In the genomic region with DNA sequence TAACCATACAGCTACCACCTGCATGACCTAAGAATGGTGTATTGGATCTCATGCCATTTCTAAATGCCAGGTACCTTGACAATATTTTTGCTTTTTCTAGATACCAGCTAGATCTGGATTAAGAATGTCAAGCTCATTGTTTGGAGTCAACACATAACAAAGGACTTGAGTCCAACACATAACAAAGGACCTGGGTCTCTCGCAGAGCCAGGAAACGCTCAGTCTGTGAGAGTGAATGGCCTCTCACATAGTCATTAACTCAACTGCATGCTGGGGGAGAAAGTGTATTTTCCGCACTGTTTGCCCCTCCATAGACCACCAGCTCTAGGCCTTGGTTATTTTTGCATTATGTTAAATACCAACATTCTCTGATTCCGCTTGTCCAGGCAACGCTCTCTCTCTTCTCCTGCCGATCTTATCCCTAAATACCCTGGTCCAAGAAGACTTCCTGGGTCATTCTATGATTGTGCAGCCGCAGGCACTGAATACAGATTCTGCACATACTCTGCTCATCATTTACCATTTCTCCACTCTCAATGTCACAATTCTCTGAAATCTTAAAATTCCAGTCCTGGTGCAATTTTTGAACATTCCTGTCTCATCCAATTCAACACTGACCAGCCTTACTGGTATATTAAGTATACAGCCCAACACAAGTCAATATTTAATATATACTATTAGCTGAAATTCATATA, we compare ENCODE assay signal across 17 cellular contexts. TPM values are rescaled to one million over a fixed set of nuclear protein-coding genes. Genes with fewer than 3 reads are reported as not detected.
DNase-seq lines count a peak whose midpoint lies in the region; ATAC-seq, FAIRE-seq and TF ChIP-seq lines count a peak whose summit lies in the region.
"Had no signal": no experiment of that assay in that cellular context is flagged by ENCODE, and none has a peak within 500 bp of the region (broad histone marks: within the 10 kb centered on the region; RNA-seq: fewer than 3 reads in every experiment).

No MANE protein-coding gene starts in this region.

- H2BK12ac ChIP-seq in trophoblast cell (ENCODE audit: low read length): no peak overlapping the region

- H3K4me3 Mint-ChIP-seq in Caco-2 (ENCODE audit: unreplicated experiment): no peak overlapping the region

- H3K4me1 ChIP-seq in left ventricle myocardium inferior (no peaks in the 10 kb centered on the region), trophoblast cell (ENCODE audit: control insufficient read depth in 1 of 2, insufficient read depth in 2 of 2, low read length in 2 of 2) (no peaks in the 10 kb centered on the region), Caco-2 (peaks cover 5% of the 10 kb centered on the region; the same call in 1 of the 2 replicates)

- POLR2A ChIA-PET in Caco-2 (lab: Charles Lee): no interaction called here

- no peaks in the 10 kb centered on the region for H3K27me3 Mint-ChIP-seq in Caco-2 (ENCODE audit: insufficient read depth, unreplicated experiment)

- no peak overlapping the region for H3K27ac Mint-ChIP-seq in Caco-2 (ENCODE audit: unreplicated experiment)

- FAIRE-seq in GM12891 (lab: Jason Lieb, UNC): no peak

- H3K14ac ChIP-seq in trophoblast cell (ENCODE audit: low read length): no peak overlapping the region

- H3K9me3 ChIP-seq in left ventricle myocardium inferior (replicated peaks) (peaks cover 6% of the 10 kb centered on the region), trophoblast cell (ENCODE audit: insufficient read depth, low read depth, low read length) (no peaks in the 10 kb centered on the region), Caco-2 (peaks cover 20% of the 10 kb centered on the region; the same call in 1 of the 2 replicates)

- H4K12ac ChIP-seq in trophoblast cell (ENCODE audit: low read depth, low read length): no peak overlapping the region

- BruUV-seq in Caco-2 (replicated peaks; lab: Mats Ljungman, UMichigan): no TSS peak

- H3K36me3 ChIP-seq in left ventricle myocardium inferior (peaks cover 22% of the 10 kb centered on the region), trophoblast cell (ENCODE audit: control insufficient read depth in 1 of 2, insufficient read depth in 2 of 2, low read length in 2 of 2) (no peaks in the 10 kb centered on the region), Caco-2 (ENCODE audit: control insufficient read depth, insufficient read depth, low read length) (no peaks in the 10 kb centered on the region)
- H3K36me3 ChIP-seq: BLaER1 treated with 17β-estradiol and CSF1 and Interleukin-3, amounts not matched to agents 10 nM and 100 nM had no signal

- DNase-seq in left ventricle myocardium inferior: no peak
- DNase-seq in Right ventricle myocardium inferior (ENCODE audit: missing footprints): no peak
- peak; percentile 79 for DNase-seq in iPS DF 4.7 (ENCODE audit: extremely low read depth, low spot score)
- peak; percentile 77 to 93 for DNase-seq in trophoblast cell
- DNase-seq in GM12891 (ENCODE audit: insufficient read length, low spot score): no peak
- DNase-seq in SW 1271 (lab: John Stamatoyannopoulos, UW): no peak
- no peak for DNase-seq in Caco-2
- DNase-seq in DMS 273 (lab: John Stamatoyannopoulos, UW; ENCODE audit: unreplicated experiment): no peak
- DNase-seq: 8988T, Karpas-422, MM.1S, NCI-H1105, NCI-H1694 treated with DMSO at 0.1 percent for 48 hours, NCI-H446, NCI-H748 treated with DMSO at 0.1 percent for 48 hours, Right ventricle myocardium superior had no signal

- intact Hi-C loops in left ventricle myocardium inferior (cut with micrococcal nuclease): no loop called here
- intact Hi-C loops in Right ventricle myocardium inferior (cut with DNase I): no loop called here
- intact Hi-C loops in Caco-2 (cut with micrococcal nuclease; ENCODE audit: unreplicated experiment): no loop called here

- no CpG with 5 or more reads among the region's 7 CpGs for WGBS in trophoblast cell (ENCODE audit: extremely low coverage, insufficient coverage, insufficient read length)

- peaks cover 6% of the 10 kb centered on the region for H3K4me1 Mint-ChIP-seq in Caco-2 (ENCODE audit: low read depth, unreplicated experiment)

- TF ChIP-seq POLR2A in GM12891 (IDR thresholded peaks at IDR 0.05; ENCODE audit: low read depth, low read length): no peak

- no peak overlapping the region for H2AK5ac ChIP-seq in trophoblast cell (ENCODE audit: low read length)

- H4K91ac ChIP-seq in trophoblast cell (ENCODE audit: low read depth, low read length): no peak overlapping the region

- H2BK5ac ChIP-seq in trophoblast cell (ENCODE audit: low read depth, low read length, poor library complexity): no peak overlapping the region

- H3K18ac ChIP-seq in trophoblast cell (ENCODE audit: low read length): no peak overlapping the region

- no peak overlapping the region for H3K9ac ChIP-seq in trophoblast cell (ENCODE audit: low read length)
- H3K9ac ChIP-seq: BLaER1 treated with 17β-estradiol and CSF1 and Interleukin-3, amounts not matched to agents 10 nM and 100 nM had no signal

- no peak overlapping the region for H3K4me2 ChIP-seq in trophoblast cell (ENCODE audit: low read length)

- no peaks in the 10 kb centered on the region for H3K79me1 ChIP-seq in trophoblast cell (ENCODE audit: low read length)

- no peak overlapping the region for H4K8ac ChIP-seq in trophoblast cell (ENCODE audit: low read depth, low read length)

- peaks cover 24% of the 10 kb centered on the region for H3K9me3 Mint-ChIP-seq in Caco-2 (ENCODE audit: unreplicated experiment)

- H3K4me3 ChIP-seq in left ventricle myocardium inferior (no peak overlapping the region), trophoblast cell (ENCODE audit: low read depth, low read length) (no peak overlapping the region), Caco-2 (ENCODE audit: low read depth, low read length) (no peak overlapping the region)
- H3K4me3 ChIP-seq: BLaER1 treated with 17β-estradiol and CSF1 and Interleukin-3, amounts not matched to agents 10 nM and 100 nM had no signal

- H3K79me2 ChIP-seq in trophoblast cell (ENCODE audit: control insufficient read depth, insufficient read depth, low read length, poor library complexity): no peaks in the 10 kb centered on the region

- no peak overlapping the region for H2AFZ ChIP-seq in trophoblast cell (ENCODE audit: insufficient read depth, low read length, poor library complexity)

- H3K36me3 Mint-ChIP-seq in Caco-2 (ENCODE audit: insufficient read depth, unreplicated experiment): no peaks in the 10 kb centered on the region

- no peak for ATAC-seq in Right ventricle myocardium inferior

- TF ChIP-seq CTCF in left ventricle myocardium inferior (IDR thresholded peaks at IDR 0.05; ENCODE audit: borderline replicate concordance): no peak
- no peak for TF ChIP-seq CTCF in Caco-2 (IDR thresholded peaks at IDR 0.05; ENCODE audit: insufficient read depth in 1 of 2, low read depth in 1 of 2, low read length in 1 of 2, severe bottlenecking in 1 of 2, unreplicated experiment in 1 of 2)

- peak overlapping the region; percentile 70 for H3K27ac ChIP-seq in left ventricle myocardium inferior (replicated peaks)
- no peak overlapping the region for H3K27ac ChIP-seq in trophoblast cell (ENCODE audit: low read depth, low read length)
- H3K27ac ChIP-seq: BLaER1 treated with 17β-estradiol and CSF1 and Interleukin-3, amounts not matched to agents 10 nM and 100 nM had no signal

- CTCF ChIA-PET in Caco-2 (lab: Charles Lee): interaction anchor here (1.0 to 1.2 kb wide), 2 partner anchors 52 to 110 kb away, joined by 3 to 4 read pairs; no protein-coding TSS in a partner anchor

- H2BK120ac ChIP-seq in trophoblast cell (ENCODE audit: insufficient read depth, low read length, poor library complexity): no peak overlapping the region

- no peak overlapping the region for H3K23ac ChIP-seq in trophoblast cell (ENCODE audit: low read length)

- peaks cover 5% of the 10 kb centered on the region for H3K27me3 ChIP-seq in left ventricle myocardium inferior (ENCODE audit: low read depth)
- no peaks in the 10 kb centered on the region for H3K27me3 ChIP-seq in trophoblast cell (ENCODE audit: insufficient read depth, low read length)
- no peaks in the 10 kb centered on the region for H3K27me3 ChIP-seq in Caco-2 (replicated peaks; ENCODE audit: control insufficient read depth, insufficient read depth, low read length)
- H3K27me3 ChIP-seq: BLaER1 treated with 17β-estradiol and CSF1 and Interleukin-3, amounts not matched to agents 10 nM and 100 nM had no signal

- H3K4ac ChIP-seq in trophoblast cell (ENCODE audit: low read depth, low read length): no peak overlapping the region

TF ChIP-seq in GM12891, 5 proteins besides CTCF, POLR2A, EP300 and RAD21:
- TF ChIP-seq SPI1 (IDR thresholded peaks at IDR 0.05; ENCODE audit: low read depth, low read length) (no peak), PAX5 (IDR thresholded peaks at IDR 0.05; ENCODE audit: insufficient read depth, low read length, severe bottlenecking) (no peak), POU2F2 (IDR thresholded peaks at IDR 0.05; ENCODE audit: low read depth, low read length) (no peak), POLR2AphosphoS5 (IDR thresholded peaks at IDR 0.05; ENCODE audit: low read depth, low read length) (no peak), TAF1 (IDR thresholded peaks at IDR 0.05; ENCODE audit: low read depth, low read length) (no peak)
TF ChIP-seq in GM12891: peak in this region for 0.

RNA-seq across cellular contexts. Expression of a gene that starts 31.2 kb away (rescaled TPM):
- total RNA-seq in left ventricle myocardium inferior: 10.8 TPM
- 10.3 TPM for total RNA-seq in Right ventricle myocardium inferior
- polyA plus RNA-seq in trophoblast cell (2013): 13.5 and 14.4 TPM in 2 replicates
- polyA plus RNA-seq in GM12891 (2012; ENCODE audit: low read depth, missing spikeins): 0.04 TPM
- 0.18 and 0.51 TPM in 2 replicates for total RNA-seq in Caco-2 (2022)

Comparison
In these comparisons a context has a peak if more than half of its experiments do, and no peak if none do; other contexts are left out.
1. DNase-seq: peak in iPS DF 4.7 (single experiment) and trophoblast cell (2 of 2); none in left ventricle myocardium inferior (single experiment), Right ventricle myocardium inferior (single experiment), GM12891 (single experiment), SW 1271 (0 of 2), Caco-2 (0 of 2) and DMS 273 (single experiment).